ENCODE assay signal across 7 cellular contexts in genomic region chr12:112130461-112130998, GRCh38. TPM values are rescaled to one million over a fixed set of nuclear protein-coding genes. Genes with fewer than 3 reads are reported as not detected.
DNase-seq lines count a peak whose midpoint lies in the region; ATAC-seq and TF ChIP-seq lines count a peak whose summit lies in the region.

No MANE protein-coding gene starts in this region.

- intact Hi-C loops in left colon (cut with DNase I, micrococcal nuclease): no loop called here
- intact Hi-C loops in vagina (cut with DNase I): no loop called here

- H3K27ac ChIP-seq in VCaP: peak overlapping the region; percentile 40
- peak overlapping the region; percentile 61 for H3K27ac ChIP-seq in vagina

- H3K9me3 ChIP-seq in vagina: no peaks in the 10 kb centered on the region

- TF ChIP-seq POLR2A in vagina (IDR thresholded peaks at IDR 0.05): no peak

- peaks cover 0 to 9% of the 10 kb centered on the region in 2 donors for H3K36me3 ChIP-seq in vagina

- peaks cover 63% of the 10 kb centered on the region for H3K4me1 ChIP-seq in vagina

- DNase-seq in left colon: no peak
- DNase-seq in vagina (ENCODE audit: extremely low spot score in 2 of 2): no peak
- no peak for DNase-seq in NCI-H1417 (lab: John Stamatoyannopoulos, UW)
- DNase-seq in stimulated activated CD4-positive, alpha-beta T cell treated with anti-CD3 and anti-CD28 coated beads, Interleukin-12 subunit alpha, Interleukin-12 subunit beta, amount 100 ng/mL, for 4 hours: no peak

- H3K4me3 ChIP-seq in vagina: no peak overlapping the region

- no peaks in the 10 kb centered on the region for H3K27me3 ChIP-seq in vagina

- no peak for TF ChIP-seq CTCF in VCaP (conservative IDR thresholded peaks at IDR 0.05)
- TF ChIP-seq CTCF in vagina (IDR thresholded peaks at IDR 0.05): no peak

- ATAC-seq in GM18907 (IDR thresholded peaks at IDR 0.05; ENCODE audit: unreplicated experiment): peak; percentile 60
- peak; percentile 55 for ATAC-seq in HG03139 (IDR thresholded peaks at IDR 0.05; ENCODE audit: unreplicated experiment)
- peak; percentile 64 for ATAC-seq in left colon

RNA-seq across cellular contexts. Expression of gene TRAFD1, which starts 5.2 kb away (rescaled TPM):
- 10 to 100 TPM; 25.3 to 32.8 TPM for total RNA-seq in left colon
- total RNA-seq in vagina: 36.8 TPM

RNA-seq across cellular contexts. Expression of gene NAA25, which starts 21.9 kb away (rescaled TPM):
- total RNA-seq in left colon (10 to 100 TPM; 12.4 to 20.4 TPM), vagina (24.1 TPM)
